19 cellular contexts compared by ENCODE assay signal in the genomic region with DNA sequence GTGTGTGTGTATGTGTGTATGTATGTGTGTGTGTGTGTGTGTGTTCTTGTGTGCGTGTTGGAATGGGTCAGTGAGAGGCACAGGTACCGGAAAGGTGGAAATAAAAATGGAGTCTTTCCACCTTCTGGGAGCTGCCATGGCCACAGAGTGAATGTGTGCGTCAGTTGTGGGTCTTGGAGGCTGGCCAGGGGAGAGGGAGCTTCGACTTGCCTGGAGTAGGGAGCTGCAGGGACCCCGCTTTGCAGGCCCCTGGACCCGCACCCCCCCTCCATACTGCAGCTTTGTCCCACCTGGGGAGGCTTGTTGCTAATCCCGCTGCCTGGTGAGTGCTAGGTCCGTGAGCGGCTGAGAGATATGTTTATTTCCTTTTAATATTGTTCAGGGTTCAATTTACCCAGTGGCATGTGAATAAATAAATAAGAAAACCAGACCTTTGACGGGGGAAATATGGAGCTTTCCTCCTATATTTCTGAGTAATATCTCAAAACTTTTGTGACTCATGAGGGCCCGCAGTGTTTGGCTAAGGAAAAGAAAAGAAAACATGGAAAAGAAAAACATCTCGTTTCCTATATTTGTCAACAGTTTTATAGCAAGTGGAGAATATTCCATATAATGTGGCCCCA. TPM values are rescaled to one million over a fixed set of nuclear protein-coding genes. Genes with fewer than 3 reads are reported as not detected.
DNase-seq lines count a peak whose midpoint lies in the region; ATAC-seq and TF ChIP-seq lines count a peak whose summit lies in the region.
"Had no signal": no experiment of that assay in that cellular context is flagged by ENCODE, and none has a peak within 500 bp of the region (broad histone marks: within the 10 kb centered on the region; RNA-seq: fewer than 3 reads in every experiment).

No MANE protein-coding gene starts in this region.

- H3K27ac ChIP-seq in brain microvascular endothelial cell (peak overlapping the region; percentile 33), osteoblast (ENCODE audit: low read depth, low read length) (no peak overlapping the region), coronary artery (no peak overlapping the region)
- H3K27ac ChIP-seq: transverse colon had no signal

- no peaks in the 10 kb centered on the region for H3K36me3 Mint-ChIP-seq in chondrocyte (ENCODE audit: low read depth)
- H3K36me3 Mint-ChIP-seq: mesothelial cell of epicardium; stimulated activated naive B cell treated with anti-CD40 and anti-IgM and Interleukin-4, amounts not matched to agents 10 μg/mL and 1 μg/mL and 100 μg/mL, for 72 hours had no signal

- H3K27me3 Mint-ChIP-seq in chondrocyte (ENCODE audit: low read depth), result peaks cover 8% of the 10 kb centered on the region

- H3K9me3 ChIP-seq in MG63, result no peaks in the 10 kb centered on the region
- H3K9me3 ChIP-seq in osteoblast (ENCODE audit: low read depth, low read length), result no peaks in the 10 kb centered on the region
- H3K9me3 ChIP-seq: transverse colon had no signal

- H3K4me2 ChIP-seq in osteoblast (ENCODE audit: insufficient read depth, low read length), result peak overlapping the region; percentile 7

- H3K27ac Mint-ChIP-seq in chondrocyte (ENCODE audit: unreplicated experiment), result no peak overlapping the region
- H3K27ac Mint-ChIP-seq: mesothelial cell of epicardium; nephron progenitor cell; progenitor cell of endocrine pancreas; stimulated activated naive B cell treated with anti-CD40 and anti-IgM and Interleukin-4, amounts not matched to agents 10 μg/mL and 1 μg/mL and 100 μg/mL, for 72 hours had no signal

- H2AFZ ChIP-seq in osteoblast (ENCODE audit: low read length), result no peak overlapping the region

- H3K27me3 ChIP-seq in MG63 (no peaks in the 10 kb centered on the region), brain microvascular endothelial cell (replicated peaks) (peaks cover 2% of the 10 kb centered on the region), osteoblast (ENCODE audit: insufficient read depth, low read length) (peaks cover 29% of the 10 kb centered on the region)

- in situ Hi-C loops in brain microvascular endothelial cell (cut with HindIII; ENCODE audit: low pct_ligation_motif_present, low sequenced_read_pairs), result no loop called here

- TF ChIP-seq CTCF in brain microvascular endothelial cell (IDR thresholded peaks at IDR 0.05; ENCODE audit: low read depth, low read length, missing control alignments) (no peak), osteoblast (IDR thresholded peaks at IDR 0.05; ENCODE audit: extremely low read depth, low read depth, low read length) (no peak), coronary artery (IDR thresholded peaks at IDR 0.05) (no peak), chondrocyte (IDR thresholded peaks at IDR 0.05) (no peak)

- H3K9me3 Mint-ChIP-seq in chondrocyte (ENCODE audit: low read depth), result peaks cover 3% of the 10 kb centered on the region
- H3K9me3 Mint-ChIP-seq: mesothelial cell of epicardium had no signal

- H3K4me3 ChIP-seq in MG63 (no peak overlapping the region), brain microvascular endothelial cell (ENCODE audit: low read depth, low read length) (no peak overlapping the region), osteoblast (ENCODE audit: insufficient read depth, low read length) (no peak overlapping the region), coronary artery (no peak overlapping the region)
- H3K4me3 ChIP-seq: transverse colon had no signal

- peaks cover 12% of the 10 kb centered on the region for H3K4me1 Mint-ChIP-seq in chondrocyte (ENCODE audit: low read depth)
- H3K4me1 Mint-ChIP-seq: mesothelial cell of epicardium had no signal

- no peaks in the 10 kb centered on the region for H4K20me1 ChIP-seq in osteoblast (ENCODE audit: insufficient read depth, low read length)

- ATAC-seq in GM21529 (IDR thresholded peaks at IDR 0.05; ENCODE audit: unreplicated experiment) (no peak), HG03354 (IDR thresholded peaks at IDR 0.05; ENCODE audit: poor library complexity, severe bottlenecking, unreplicated experiment) (no peak)

- H3K4me3 Mint-ChIP-seq in chondrocyte (ENCODE audit: unreplicated experiment), result no peak overlapping the region
- H3K4me3 Mint-ChIP-seq: mesothelial cell of epicardium; nephron progenitor cell; stimulated activated naive B cell treated with anti-CD40 and anti-IgM and Interleukin-4, amounts not matched to agents 10 μg/mL and 1 μg/mL and 100 μg/mL, for 72 hours had no signal

- DNase-seq in ELR (ENCODE audit: low read depth), result peak; percentile 87
- DNase-seq in MG63, result peak; percentile 78
- DNase-seq in brain microvascular endothelial cell, result peak; percentile 48
- DNase-seq in osteoblast (ENCODE audit: insufficient read length, low spot score, missing footprints), result peak; percentile 93
- DNase-seq in coronary artery (ENCODE audit: low spot score), result no peak
- no peak for DNase-seq in chondrocyte (ENCODE audit: low spot score)
- DNase-seq: activated CD8-positive, alpha-beta memory T cell treated with anti-CD3 and anti-CD28 coated beads, Interleukin-2, amount 50 U/mL, for 4 hours; anterior cingulate cortex; NCI-H1930; NCI-H510A; nephron progenitor cell; stimulated activated CD4-positive, alpha-beta T cell treated with anti-CD3 and anti-CD28 coated beads, Interleukin-12 subunit alpha, Interleukin-12 subunit beta, amount 100 ng/mL, for 4 hours; stimulated activated naive B cell treated with anti-CD40 and anti-IgM and Interleukin-4, amounts not matched to agents 10 μg/mL and 1 μg/mL and 100 μg/mL, for 72 hours; T-helper 9 cell; transverse colon had no signal

- peaks cover 11% of the 10 kb centered on the region for H3K4me1 ChIP-seq in osteoblast (ENCODE audit: insufficient read depth, low read length)
- H3K4me1 ChIP-seq: transverse colon had no signal

- no peaks in the 10 kb centered on the region for H3K79me2 ChIP-seq in osteoblast (ENCODE audit: insufficient read depth, low read length)

- H3K36me3 ChIP-seq in MG63 (no peaks in the 10 kb centered on the region), brain microvascular endothelial cell (replicated peaks) (no peaks in the 10 kb centered on the region), osteoblast (ENCODE audit: insufficient read depth, low read length) (no peaks in the 10 kb centered on the region)
- H3K36me3 ChIP-seq: transverse colon had no signal

RNA-seq across cellular contexts. Expression of gene CCDC167, which starts 24.4 kb away (rescaled TPM):
- total RNA-seq in MG63 (2014; rRNA removed; shearing (Covaris generic); ENCODE audit: low replicate concordance), result 30.6 and 71.3 TPM in 2 replicates
- total RNA-seq in osteoblast (8.8 and 14.8 TPM in 2 replicates), chondrocyte (28.3 to 34.0 TPM (median 29.9 TPM) in 3 replicates)

Comparison
In these comparisons a context has a peak if more than half of its experiments do, and no peak if none do; other contexts are left out.
1. DNase-seq: peak in ELR (single experiment), MG63 (single experiment), brain microvascular endothelial cell (single experiment) and osteoblast (single experiment); none in coronary artery (single experiment) and chondrocyte (single experiment).